1 cellular context compared by ENCODE assay signal in the genomic region with DNA sequence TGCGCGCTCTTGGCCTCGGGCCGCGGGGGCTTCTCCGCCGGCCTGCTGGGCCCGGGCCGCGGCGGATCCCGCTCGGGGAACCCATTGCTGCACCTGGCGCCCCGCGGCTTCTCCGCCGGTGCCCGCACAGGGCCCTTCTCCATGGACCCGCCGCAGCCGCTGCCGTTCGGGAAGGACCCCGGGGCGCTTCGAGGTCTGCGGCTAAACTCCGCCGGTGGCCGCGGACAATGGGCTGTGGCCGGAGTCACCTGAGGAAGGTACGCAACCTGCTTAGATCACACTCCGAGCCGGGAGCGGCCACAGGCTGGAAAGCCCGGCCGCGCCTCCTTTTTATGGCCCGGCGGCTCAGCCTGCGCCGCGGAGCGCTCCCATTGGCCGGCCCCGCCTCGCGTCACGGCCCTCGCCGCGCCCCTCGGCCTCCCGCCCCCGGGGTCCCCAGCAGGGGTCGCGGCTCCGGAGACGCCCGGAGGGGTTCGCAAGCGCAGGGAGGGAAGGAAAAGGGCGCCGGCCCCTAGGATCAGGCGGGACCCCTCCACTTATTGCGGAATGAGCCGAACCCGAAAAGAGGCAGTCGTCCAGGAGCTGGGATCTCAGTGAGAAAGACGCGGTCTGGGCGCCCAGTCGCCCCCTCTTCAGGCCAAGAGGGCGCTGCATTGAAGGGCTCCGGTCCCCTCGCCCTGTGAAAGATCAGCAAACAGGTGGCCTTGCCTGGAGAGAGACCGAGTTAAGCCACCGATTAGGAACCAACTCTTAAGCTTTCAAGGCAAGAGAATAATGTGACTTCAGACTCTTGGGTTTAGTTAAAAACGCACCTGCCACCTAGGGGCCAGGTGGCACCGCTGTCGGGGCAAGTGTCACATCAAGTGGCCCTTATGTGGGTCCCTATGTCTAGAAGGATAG.
TF ChIP-seq lines count a peak whose summit lies in the region.

Gene GCH1 (minus strand): TSS at position 306 of the 900 bp plus-strand sequence. CDS start 163 bp downstream, at position 143.

TF ChIP-seq in K562, 482 proteins besides CTCF, POLR2A, EP300 and RAD21 (continued from another document and continues in another):
- TF ChIP-seq ZBTB40 (IDR thresholded peaks at IDR 0.05) (no peak), ZBTB40 (CRISPR knock-in tag; IDR thresholded peaks at IDR 0.05) (no peak), C11orf30 (IDR thresholded peaks at IDR 0.05; ENCODE audit: low read depth) (no peak), ZFP30 (CRISPR knock-in tag; IDR thresholded peaks at IDR 0.05; ENCODE audit: borderline replicate concordance) (no peak), ZFP1 (CRISPR knock-in tag; IDR thresholded peaks at IDR 0.05) (no peak), RBM14 (IDR thresholded peaks at IDR 0.05; ENCODE audit: borderline replicate concordance, insufficient read depth, low read depth, low read length) (no peak), TEAD4 (IDR thresholded peaks at IDR 0.05; ENCODE audit: low read length) (no peak), TEAD4 (CRISPR knock-in tag; IDR thresholded peaks at IDR 0.05; ENCODE audit: borderline replicate concordance) (no peak), YBX1 (IDR thresholded peaks at IDR 0.05) (no peak), MYC (IDR thresholded peaks at IDR 0.05; ENCODE audit: low read depth, low read length) (0 out of 2 replicates have a peak, but pooled peaks have one; percentile 18), MYC (CRISPR knock-in tag; IDR thresholded peaks at IDR 0.05; ENCODE audit: borderline replicate concordance, low read depth) (no peak), TARDBP (IDR thresholded peaks at IDR 0.05) (no peak), CBX8 (IDR thresholded peaks at IDR 0.05; ENCODE audit: borderline replicate concordance, extremely low read depth, low read depth, low read length, poor library complexity, severe bottlenecking) (no peak), NR2F6 (CRISPR knock-in tag; IDR thresholded peaks at IDR 0.05) (no peak), TAF1 (IDR thresholded peaks at IDR 0.05; ENCODE audit: control insufficient read depth, extremely low read depth, insufficient read depth, low read length, severe bottlenecking) (peak; percentile 30), E2F3 (CRISPR knock-in tag; IDR thresholded peaks at IDR 0.05) (no peak), NEUROD1 (IDR thresholded peaks at IDR 0.05; ENCODE audit: borderline replicate concordance, low read depth, low read length, partially characterized antibody) (no peak), ZNF436 (CRISPR knock-in tag; IDR thresholded peaks at IDR 0.05) (no peak), CBFB (CRISPR knock-in tag; IDR thresholded peaks at IDR 0.05) (no peak), ZNF41 (CRISPR knock-in tag; conservative IDR thresholded peaks at IDR 0.05) (no peak), SMARCC2 (IDR thresholded peaks at IDR 0.05; ENCODE audit: low read depth) (no peak), MLLT1 (IDR thresholded peaks at IDR 0.05) (no peak), ZNF583 (CRISPR knock-in tag; IDR thresholded peaks at IDR 0.05) (no peak), TFAP4 (CRISPR knock-in tag; IDR thresholded peaks at IDR 0.05; ENCODE audit: borderline replicate concordance) (peak; percentile 46; the same call in 1 of the 2 replicates)
- TF ChIP-seq, protein P1, sequence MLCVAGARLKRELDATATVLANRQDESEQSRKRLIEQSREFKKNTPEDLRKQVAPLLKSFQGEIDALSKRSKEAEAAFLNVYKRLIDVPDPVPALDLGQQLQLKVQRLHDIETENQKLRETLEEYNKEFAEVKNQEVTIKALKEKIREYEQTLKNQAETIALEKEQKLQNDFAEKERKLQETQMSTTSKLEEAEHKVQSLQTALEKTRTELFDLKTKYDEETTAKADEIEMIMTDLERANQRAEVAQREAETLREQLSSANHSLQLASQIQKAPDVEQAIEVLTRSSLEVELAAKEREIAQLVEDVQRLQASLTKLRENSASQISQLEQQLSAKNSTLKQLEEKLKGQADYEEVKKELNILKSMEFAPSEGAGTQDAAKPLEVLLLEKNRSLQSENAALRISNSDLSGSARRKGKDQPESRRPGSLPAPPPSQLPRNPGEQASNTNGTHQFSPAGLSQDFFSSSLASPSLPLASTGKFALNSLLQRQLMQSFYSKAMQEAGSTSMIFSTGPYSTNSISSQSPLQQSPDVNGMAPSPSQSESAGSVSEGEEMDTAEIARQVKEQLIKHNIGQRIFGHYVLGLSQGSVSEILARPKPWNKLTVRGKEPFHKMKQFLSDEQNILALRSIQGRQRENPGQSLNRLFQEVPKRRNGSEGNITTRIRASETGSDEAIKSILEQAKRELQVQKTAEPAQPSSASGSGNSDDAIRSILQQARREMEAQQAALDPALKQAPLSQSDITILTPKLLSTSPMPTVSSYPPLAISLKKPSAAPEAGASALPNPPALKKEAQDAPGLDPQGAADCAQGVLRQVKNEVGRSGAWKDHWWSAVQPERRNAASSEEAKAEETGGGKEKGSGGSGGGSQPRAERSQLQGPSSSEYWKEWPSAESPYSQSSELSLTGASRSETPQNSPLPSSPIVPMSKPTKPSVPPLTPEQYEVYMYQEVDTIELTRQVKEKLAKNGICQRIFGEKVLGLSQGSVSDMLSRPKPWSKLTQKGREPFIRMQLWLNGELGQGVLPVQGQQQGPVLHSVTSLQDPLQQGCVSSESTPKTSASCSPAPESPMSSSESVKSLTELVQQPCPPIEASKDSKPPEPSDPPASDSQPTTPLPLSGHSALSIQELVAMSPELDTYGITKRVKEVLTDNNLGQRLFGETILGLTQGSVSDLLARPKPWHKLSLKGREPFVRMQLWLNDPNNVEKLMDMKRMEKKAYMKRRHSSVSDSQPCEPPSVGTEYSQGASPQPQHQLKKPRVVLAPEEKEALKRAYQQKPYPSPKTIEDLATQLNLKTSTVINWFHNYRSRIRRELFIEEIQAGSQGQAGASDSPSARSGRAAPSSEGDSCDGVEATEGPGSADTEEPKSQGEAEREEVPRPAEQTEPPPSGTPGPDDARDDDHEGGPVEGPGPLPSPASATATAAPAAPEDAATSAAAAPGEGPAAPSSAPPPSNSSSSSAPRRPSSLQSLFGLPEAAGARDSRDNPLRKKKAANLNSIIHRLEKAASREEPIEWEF (CRISPR knock-in tag; IDR thresholded peaks at IDR 0.05): no peak
- TF ChIP-seq, protein P2, sequence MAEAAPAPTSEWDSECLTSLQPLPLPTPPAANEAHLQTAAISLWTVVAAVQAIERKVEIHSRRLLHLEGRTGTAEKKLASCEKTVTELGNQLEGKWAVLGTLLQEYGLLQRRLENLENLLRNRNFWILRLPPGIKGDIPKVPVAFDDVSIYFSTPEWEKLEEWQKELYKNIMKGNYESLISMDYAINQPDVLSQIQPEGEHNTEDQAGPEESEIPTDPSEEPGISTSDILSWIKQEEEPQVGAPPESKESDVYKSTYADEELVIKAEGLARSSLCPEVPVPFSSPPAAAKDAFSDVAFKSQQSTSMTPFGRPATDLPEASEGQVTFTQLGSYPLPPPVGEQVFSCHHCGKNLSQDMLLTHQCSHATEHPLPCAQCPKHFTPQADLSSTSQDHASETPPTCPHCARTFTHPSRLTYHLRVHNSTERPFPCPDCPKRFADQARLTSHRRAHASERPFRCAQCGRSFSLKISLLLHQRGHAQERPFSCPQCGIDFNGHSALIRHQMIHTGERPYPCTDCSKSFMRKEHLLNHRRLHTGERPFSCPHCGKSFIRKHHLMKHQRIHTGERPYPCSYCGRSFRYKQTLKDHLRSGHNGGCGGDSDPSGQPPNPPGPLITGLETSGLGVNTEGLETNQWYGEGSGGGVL (CRISPR knock-in tag; IDR thresholded peaks at IDR 0.05): no peak
- TF ChIP-seq, protein P3, sequence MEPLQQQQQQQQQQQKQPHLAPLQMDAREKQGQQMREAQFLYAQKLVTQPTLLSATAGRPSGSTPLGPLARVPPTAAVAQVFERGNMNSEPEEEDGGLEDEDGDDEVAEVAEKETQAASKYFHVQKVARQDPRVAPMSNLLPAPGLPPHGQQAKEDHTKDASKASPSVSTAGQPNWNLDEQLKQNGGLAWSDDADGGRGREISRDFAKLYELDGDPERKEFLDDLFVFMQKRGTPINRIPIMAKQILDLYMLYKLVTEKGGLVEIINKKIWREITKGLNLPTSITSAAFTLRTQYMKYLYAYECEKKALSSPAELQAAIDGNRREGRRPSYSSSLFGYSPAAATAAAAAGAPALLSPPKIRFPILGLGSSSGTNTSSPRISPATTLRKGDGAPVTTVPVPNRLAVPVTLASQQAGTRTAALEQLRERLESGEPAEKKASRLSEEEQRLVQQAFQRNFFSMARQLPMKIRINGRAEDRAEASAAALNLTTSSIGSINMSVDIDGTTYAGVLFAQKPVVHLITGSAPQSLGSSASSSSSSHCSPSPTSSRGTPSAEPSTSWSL (CRISPR knock-in tag; IDR thresholded peaks at IDR 0.05; ENCODE audit: borderline replicate concordance): no peak
